8 cellular contexts compared by ENCODE assay signal in genomic region chr6:119350202-119351004, GRCh38. TPM values are rescaled to one million over a fixed set of nuclear protein-coding genes. Genes with fewer than 3 reads are reported as not detected.
A peak's percentile ranks its signal among the peaks of the same experiment; 100 is the strongest.
DNase-seq lines count a peak whose midpoint lies in the region; ATAC-seq and TF ChIP-seq lines count a peak whose summit lies in the region.

No MANE protein-coding gene starts in this region.

- no peaks in the 10 kb centered on the region for H3K9me3 Mint-ChIP-seq in effector memory CD8-positive, alpha-beta T cell

- H3K36me3 ChIP-seq in mucosa of descending colon (ENCODE audit: low read depth) = no peaks in the 10 kb centered on the region

- peak overlapping the region; percentile 76 to 87 for H3K27ac Mint-ChIP-seq in effector memory CD8-positive, alpha-beta T cell

- peak overlapping the region; percentile 88 to 95 for H3K4me3 Mint-ChIP-seq in effector memory CD8-positive, alpha-beta T cell

- H3K4me1 Mint-ChIP-seq in effector memory CD8-positive, alpha-beta T cell (ENCODE audit: low read depth in 2 of 2) = peaks cover 28 to 49% of the 10 kb centered on the region in 2 donors

- no peaks in the 10 kb centered on the region for H3K9me3 ChIP-seq in mucosa of descending colon

- H3K4me1 ChIP-seq in mucosa of descending colon (ENCODE audit: low read depth) = peaks cover 12% of the 10 kb centered on the region

- DNase-seq in GM04503 (ENCODE audit: low read depth) (peak; percentile 36), KG1 (lab: John Stamatoyannopoulos, UW) (peak; percentile 63), mucosa of descending colon (peak in 1 of 3 donors; percentile 37), stromal cell of bone marrow (ENCODE audit: low read depth) (peak; percentile 77), islet precursor cell (no peak)
- peak; percentile 29 to 49 (median 29) for DNase-seq in effector memory CD8-positive, alpha-beta T cell

- H3K27me3 Mint-ChIP-seq in effector memory CD8-positive, alpha-beta T cell = no peaks in the 10 kb centered on the region

- TF ChIP-seq CTCF in WI38 (IDR thresholded peaks at IDR 0.05; ENCODE audit: low read depth, low read length) = no peak
- no peak for TF ChIP-seq CTCF in mucosa of descending colon (IDR thresholded peaks at IDR 0.05)

- intact Hi-C loops in mucosa of descending colon (cut with DNase I, micrococcal nuclease) = no loop called here

- ATAC-seq in GM21737 (IDR thresholded peaks at IDR 0.05; ENCODE audit: unreplicated experiment) (peak; percentile 2), mucosa of descending colon (peak; percentile 3)
- peak; percentile 23 for ATAC-seq in effector memory CD8-positive, alpha-beta T cell (replicated peaks)

- H3K36me3 Mint-ChIP-seq in effector memory CD8-positive, alpha-beta T cell (ENCODE audit: insufficient read depth) = peaks cover 20% of the 10 kb centered on the region

- peak overlapping the region; percentile 76 for H3K4me3 ChIP-seq in WI38 (ENCODE audit: low read depth, low read length)
- peak overlapping the region; percentile 90 for H3K4me3 ChIP-seq in mucosa of descending colon

RNA-seq across cellular contexts. Expression of gene MAN1A1, which starts 0.8 kb away (rescaled TPM):
- total RNA-seq in mucosa of descending colon = 10 to 100 TPM; 45.1 to 74.2 (median 66.4) TPM
